1 cellular context compared by ENCODE assay signal in genomic region chr15:72202801-72203506, GRCh38.
TF ChIP-seq lines count a peak whose summit lies in the region.

No MANE protein-coding gene starts in this region.

TF ChIP-seq in IMR-90, 13 proteins besides CTCF, POLR2A, EP300 and RAD21 (continued from another document):
- TF ChIP-seq, protein P1, sequence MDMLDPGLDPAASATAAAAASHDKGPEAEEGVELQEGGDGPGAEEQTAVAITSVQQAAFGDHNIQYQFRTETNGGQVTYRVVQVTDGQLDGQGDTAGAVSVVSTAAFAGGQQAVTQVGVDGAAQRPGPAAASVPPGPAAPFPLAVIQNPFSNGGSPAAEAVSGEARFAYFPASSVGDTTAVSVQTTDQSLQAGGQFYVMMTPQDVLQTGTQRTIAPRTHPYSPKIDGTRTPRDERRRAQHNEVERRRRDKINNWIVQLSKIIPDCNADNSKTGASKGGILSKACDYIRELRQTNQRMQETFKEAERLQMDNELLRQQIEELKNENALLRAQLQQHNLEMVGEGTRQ (IDR thresholded peaks at IDR 0.05; ENCODE audit: low read depth, low read length): no peak
- TF ChIP-seq MAZ (IDR thresholded peaks at IDR 0.05; ENCODE audit: borderline replicate concordance, low read depth, low read length): no peak
- no peak for TF ChIP-seq CHD1 (IDR thresholded peaks at IDR 0.05; ENCODE audit: low read depth, low read length)
- TF ChIP-seq, protein P2, sequence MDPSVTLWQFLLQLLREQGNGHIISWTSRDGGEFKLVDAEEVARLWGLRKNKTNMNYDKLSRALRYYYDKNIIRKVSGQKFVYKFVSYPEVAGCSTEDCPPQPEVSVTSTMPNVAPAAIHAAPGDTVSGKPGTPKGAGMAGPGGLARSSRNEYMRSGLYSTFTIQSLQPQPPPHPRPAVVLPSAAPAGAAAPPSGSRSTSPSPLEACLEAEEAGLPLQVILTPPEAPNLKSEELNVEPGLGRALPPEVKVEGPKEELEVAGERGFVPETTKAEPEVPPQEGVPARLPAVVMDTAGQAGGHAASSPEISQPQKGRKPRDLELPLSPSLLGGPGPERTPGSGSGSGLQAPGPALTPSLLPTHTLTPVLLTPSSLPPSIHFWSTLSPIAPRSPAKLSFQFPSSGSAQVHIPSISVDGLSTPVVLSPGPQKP (IDR thresholded peaks at IDR 0.05; ENCODE audit: borderline replicate concordance, low read depth, low read length): no peak
